Comparison of ENCODE assay signal across 18 cellular contexts in genomic region chr1:58412071-58412580, GRCh38.
DNase-seq lines count a peak whose midpoint lies in the region; ATAC-seq and TF ChIP-seq lines count a peak whose summit lies in the region.
"Had no signal": no experiment of that assay in that cellular context is flagged by ENCODE, and none has a peak within 500 bp of the region (broad histone marks: within the 10 kb centered on the region; RNA-seq: fewer than 3 reads in every experiment).

No MANE protein-coding gene starts in this region.

- H3K27me3 ChIP-seq in Panc1 (ENCODE audit: control insufficient read depth, insufficient read depth, low read length) = no peaks in the 10 kb centered on the region
- H3K27me3 ChIP-seq: BE2C had no signal

- H3K27ac ChIP-seq in Panc1 (ENCODE audit: low read length) = peak overlapping the region; percentile 44; the same call in 1 of the 2 replicates
- H3K27ac ChIP-seq: epithelial cell of prostate, RWPE1 had no signal

- peaks cover 10% of the 10 kb centered on the region for H3K4me1 ChIP-seq in Panc1 (ENCODE audit: control insufficient read depth, insufficient read depth, low read length)
- H3K4me1 ChIP-seq: BE2C had no signal

- in situ Hi-C loops in Panc1 (cut with HindIII; ENCODE audit: low pct_unique_long_range_greater_than_20kb, low sequenced_read_pairs) = no loop called here

- CTCF ChIA-PET in Panc1 (lab: Charles Lee) = no interaction called here

- intact Hi-C loops in Panc1 (cut with micrococcal nuclease; ENCODE audit: unreplicated experiment) (no loop called here), Right ventricle myocardium inferior (cut with DNase I) (no loop called here)

- no TSS peak for BruUV-seq in Panc1 (replicated peaks; lab: Mats Ljungman, UMichigan)

- POLR2A ChIA-PET in Panc1 (lab: Charles Lee) = no interaction called here

- no peak overlapping the region for H3K4me3 ChIP-seq in Panc1 (ENCODE audit: low read depth in 2 of 2, low read length in 2 of 2)
- H3K4me3 ChIP-seq: K562 had no signal

- DNase-seq in EH (ENCODE audit: low read depth) = peak; percentile 89
- DNase-seq in Panc1 (ENCODE audit: low read depth, low spot score) = no peak
- DNase-seq in fibroblast of gingiva (ENCODE audit: low read depth) = peak; percentile 5
- DNase-seq in omental fat pad (ENCODE audit: low spot score) = no peak
- no peak for DNase-seq in DMS 273 (lab: John Stamatoyannopoulos, UW; ENCODE audit: unreplicated experiment)
- no peak for DNase-seq in Right ventricle myocardium inferior (ENCODE audit: missing footprints)
- DNase-seq in NCI-H1694 (lab: John Stamatoyannopoulos, UW) = no peak
- DNase-seq: activated CD4-positive, alpha-beta T cell treated with anti-CD3 and anti-CD28 coated beads for 36 hours; activated naive CD8-positive, alpha-beta T cell treated with anti-CD3 and anti-CD28 coated beads, Interleukin-2, amount 10 ng/mL, durations not matched to agents 7 days and 5 days; BE2C; DND-41; NCI-H1436 treated with DMSO at 0.1 percent for 48 hours; NCI-H510A; stimulated activated CD4-positive, alpha-beta T cell treated with anti-CD3 and anti-CD28 coated beads, Interleukin-15, amount 100 ng/mL, for 24 hours had no signal

- ATAC-seq in Panc1 = 0 out of 2 replicates have a peak, but pooled peaks have one; percentile 42
- peak; percentile 40 for ATAC-seq in omental fat pad (ENCODE audit: low FRiP score)
- ATAC-seq in HG03520 (IDR thresholded peaks at IDR 0.05; ENCODE audit: unreplicated experiment) = no peak
- no peak for ATAC-seq in Right ventricle myocardium inferior
- ATAC-seq: activated CD4-positive, alpha-beta T cell treated with anti-CD3 and anti-CD28 coated beads for 36 hours; K562 had no signal

- H3K36me3 ChIP-seq in Panc1 (ENCODE audit: control insufficient read depth, insufficient read depth, low read length) = no peaks in the 10 kb centered on the region
- H3K36me3 ChIP-seq: BE2C had no signal

- H3K9me3 ChIP-seq in Panc1 (ENCODE audit: control insufficient read depth, insufficient read depth, low read depth, low read length) = no peaks in the 10 kb centered on the region
- H3K9me3 ChIP-seq: BE2C had no signal

- no peak for TF ChIP-seq CTCF in Panc1 (IDR thresholded peaks at IDR 0.05)
- no peak for TF ChIP-seq CTCF in omental fat pad (IDR thresholded peaks at IDR 0.05)

Comparison
In these comparisons a context has a peak if more than half of its experiments do, and no peak if none do; other contexts are left out.
1. DNase-seq: peak in EH (single experiment) and fibroblast of gingiva (single experiment); none in Panc1 (single experiment), omental fat pad (single experiment), DMS 273 (single experiment), Right ventricle myocardium inferior (single experiment) and NCI-H1694 (single experiment).
2. ATAC-seq: peak in Panc1 (single experiment) and omental fat pad (single experiment); none in HG03520 (single experiment) and Right ventricle myocardium inferior (single experiment).